In the genomic region with DNA sequence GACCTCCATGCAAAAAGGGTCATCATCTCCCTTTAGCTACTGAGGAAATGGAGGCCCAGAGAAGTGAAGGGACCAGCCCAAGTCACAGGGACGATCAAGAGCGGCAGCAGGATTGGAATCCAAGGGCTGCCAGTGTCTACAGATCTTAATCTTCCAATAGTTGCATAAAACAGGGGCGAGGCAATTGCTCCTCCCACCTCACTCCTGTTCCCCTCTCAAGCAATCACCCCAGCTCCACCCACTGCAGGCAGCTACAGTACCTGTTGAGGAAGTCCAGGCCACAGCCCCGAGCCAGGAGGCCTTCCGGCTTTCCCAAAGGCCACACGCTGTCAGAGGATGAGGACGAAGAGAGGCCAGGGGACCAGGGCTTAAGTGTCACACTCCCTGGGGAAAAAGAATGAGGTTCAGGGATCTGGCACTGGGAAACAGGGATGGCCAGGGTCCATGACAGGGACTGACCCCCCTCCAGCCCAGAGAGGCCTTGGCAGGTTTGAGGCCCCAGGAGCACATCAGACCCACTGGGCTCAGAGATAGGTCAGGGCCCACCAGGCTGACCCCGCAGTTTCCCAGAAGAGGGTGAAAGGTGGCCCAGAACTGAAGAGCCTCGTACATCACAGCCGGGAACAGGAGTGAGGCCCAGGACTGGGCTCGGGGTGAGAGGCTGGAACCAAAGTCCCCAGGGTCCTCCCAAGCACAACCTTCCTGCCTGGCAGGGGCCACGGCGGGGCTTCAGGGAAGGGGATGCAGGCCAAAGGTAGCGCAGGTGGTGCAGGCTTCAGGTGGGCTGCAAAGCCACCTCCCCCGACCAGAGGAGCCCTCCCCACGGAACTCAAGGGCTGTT, we compare ENCODE assay signal across 1 cellular context.
A peak's percentile ranks its signal among the peaks of the same experiment; 100 is the strongest.
TF ChIP-seq lines count a peak whose summit lies in the region.

No MANE protein-coding gene starts in this region.

TF ChIP-seq in HepG2, 621 proteins besides CTCF, POLR2A, EP300 and RAD21 (continued from another document and continues in another):
- TF ChIP-seq HOXA9 (CRISPR knock-in tag; IDR thresholded peaks at IDR 0.05; ENCODE audit: borderline replicate concordance) (no peak), ZNF33B (CRISPR knock-in tag; IDR thresholded peaks at IDR 0.05) (no peak), TARDBP (CRISPR knock-in tag; IDR thresholded peaks at IDR 0.05) (no peak), MYNN (CRISPR knock-in tag; IDR thresholded peaks at IDR 0.05; ENCODE audit: low read depth) (0 out of 2 replicates have a peak, but pooled peaks have one; percentile 13), SPEN (CRISPR knock-in tag; IDR thresholded peaks at IDR 0.05; ENCODE audit: low read depth) (peak; percentile 48; the same call in 1 of the 2 replicates), NFRKB (IDR thresholded peaks at IDR 0.05) (no peak), JARID2 (CRISPR knock-in tag; IDR thresholded peaks at IDR 0.05; ENCODE audit: insufficient replicate concordance) (no peak), RFXANK (CRISPR knock-in tag; IDR thresholded peaks at IDR 0.05) (no peak), ZNF577 (CRISPR knock-in tag; IDR thresholded peaks at IDR 0.05; ENCODE audit: borderline replicate concordance, low read depth) (no peak), POGZ (CRISPR knock-in tag; IDR thresholded peaks at IDR 0.05) (no peak), YY1 (IDR thresholded peaks at IDR 0.05; ENCODE audit: insufficient read depth, insufficient replicate concordance, low read depth, low read length) (no peak), ZSCAN12 (CRISPR knock-in tag; IDR thresholded peaks at IDR 0.05) (0 out of 2 replicates have a peak, but pooled peaks have one; percentile 10), ZNF562 (CRISPR knock-in tag; IDR thresholded peaks at IDR 0.05; ENCODE audit: borderline replicate concordance) (no peak), ZNF296 (CRISPR knock-in tag; conservative IDR thresholded peaks at IDR 0.05) (no peak), NR2F6 (IDR thresholded peaks at IDR 0.05) (no peak), NR2F6 (CRISPR knock-in tag; IDR thresholded peaks at IDR 0.05) (no peak), PTBP1 (IDR thresholded peaks at IDR 0.05; ENCODE audit: low read depth, low read length, poor library complexity, severe bottlenecking) (no peak), IKZF1 (IDR thresholded peaks at IDR 0.05) (no peak), HHEX (CRISPR knock-in tag; IDR thresholded peaks at IDR 0.05) (no peak)
- TF ChIP-seq, protein P1, sequence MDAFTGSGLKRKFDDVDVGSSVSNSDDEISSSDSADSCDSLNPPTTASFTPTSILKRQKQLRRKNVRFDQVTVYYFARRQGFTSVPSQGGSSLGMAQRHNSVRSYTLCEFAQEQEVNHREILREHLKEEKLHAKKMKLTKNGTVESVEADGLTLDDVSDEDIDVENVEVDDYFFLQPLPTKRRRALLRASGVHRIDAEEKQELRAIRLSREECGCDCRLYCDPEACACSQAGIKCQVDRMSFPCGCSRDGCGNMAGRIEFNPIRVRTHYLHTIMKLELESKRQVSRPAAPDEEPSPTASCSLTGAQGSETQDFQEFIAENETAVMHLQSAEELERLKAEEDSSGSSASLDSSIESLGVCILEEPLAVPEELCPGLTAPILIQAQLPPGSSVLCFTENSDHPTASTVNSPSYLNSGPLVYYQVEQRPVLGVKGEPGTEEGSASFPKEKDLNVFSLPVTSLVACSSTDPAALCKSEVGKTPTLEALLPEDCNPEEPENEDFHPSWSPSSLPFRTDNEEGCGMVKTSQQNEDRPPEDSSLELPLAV (CRISPR knock-in tag; conservative IDR thresholded peaks at IDR 0.05; ENCODE audit: low read depth): no peak
- TF ChIP-seq, protein P2, sequence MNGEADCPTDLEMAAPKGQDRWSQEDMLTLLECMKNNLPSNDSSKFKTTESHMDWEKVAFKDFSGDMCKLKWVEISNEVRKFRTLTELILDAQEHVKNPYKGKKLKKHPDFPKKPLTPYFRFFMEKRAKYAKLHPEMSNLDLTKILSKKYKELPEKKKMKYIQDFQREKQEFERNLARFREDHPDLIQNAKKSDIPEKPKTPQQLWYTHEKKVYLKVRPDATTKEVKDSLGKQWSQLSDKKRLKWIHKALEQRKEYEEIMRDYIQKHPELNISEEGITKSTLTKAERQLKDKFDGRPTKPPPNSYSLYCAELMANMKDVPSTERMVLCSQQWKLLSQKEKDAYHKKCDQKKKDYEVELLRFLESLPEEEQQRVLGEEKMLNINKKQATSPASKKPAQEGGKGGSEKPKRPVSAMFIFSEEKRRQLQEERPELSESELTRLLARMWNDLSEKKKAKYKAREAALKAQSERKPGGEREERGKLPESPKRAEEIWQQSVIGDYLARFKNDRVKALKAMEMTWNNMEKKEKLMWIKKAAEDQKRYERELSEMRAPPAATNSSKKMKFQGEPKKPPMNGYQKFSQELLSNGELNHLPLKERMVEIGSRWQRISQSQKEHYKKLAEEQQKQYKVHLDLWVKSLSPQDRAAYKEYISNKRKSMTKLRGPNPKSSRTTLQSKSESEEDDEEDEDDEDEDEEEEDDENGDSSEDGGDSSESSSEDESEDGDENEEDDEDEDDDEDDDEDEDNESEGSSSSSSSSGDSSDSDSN (CRISPR knock-in tag; IDR thresholded peaks at IDR 0.05): peak; percentile 24; the same call in 1 of the 2 replicates
- TF ChIP-seq, protein P3, sequence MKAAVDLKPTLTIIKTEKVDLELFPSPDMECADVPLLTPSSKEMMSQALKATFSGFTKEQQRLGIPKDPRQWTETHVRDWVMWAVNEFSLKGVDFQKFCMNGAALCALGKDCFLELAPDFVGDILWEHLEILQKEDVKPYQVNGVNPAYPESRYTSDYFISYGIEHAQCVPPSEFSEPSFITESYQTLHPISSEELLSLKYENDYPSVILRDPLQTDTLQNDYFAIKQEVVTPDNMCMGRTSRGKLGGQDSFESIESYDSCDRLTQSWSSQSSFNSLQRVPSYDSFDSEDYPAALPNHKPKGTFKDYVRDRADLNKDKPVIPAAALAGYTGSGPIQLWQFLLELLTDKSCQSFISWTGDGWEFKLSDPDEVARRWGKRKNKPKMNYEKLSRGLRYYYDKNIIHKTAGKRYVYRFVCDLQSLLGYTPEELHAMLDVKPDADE (CRISPR knock-in tag; IDR thresholded peaks at IDR 0.05): no peak
- TF ChIP-seq, protein P4, sequence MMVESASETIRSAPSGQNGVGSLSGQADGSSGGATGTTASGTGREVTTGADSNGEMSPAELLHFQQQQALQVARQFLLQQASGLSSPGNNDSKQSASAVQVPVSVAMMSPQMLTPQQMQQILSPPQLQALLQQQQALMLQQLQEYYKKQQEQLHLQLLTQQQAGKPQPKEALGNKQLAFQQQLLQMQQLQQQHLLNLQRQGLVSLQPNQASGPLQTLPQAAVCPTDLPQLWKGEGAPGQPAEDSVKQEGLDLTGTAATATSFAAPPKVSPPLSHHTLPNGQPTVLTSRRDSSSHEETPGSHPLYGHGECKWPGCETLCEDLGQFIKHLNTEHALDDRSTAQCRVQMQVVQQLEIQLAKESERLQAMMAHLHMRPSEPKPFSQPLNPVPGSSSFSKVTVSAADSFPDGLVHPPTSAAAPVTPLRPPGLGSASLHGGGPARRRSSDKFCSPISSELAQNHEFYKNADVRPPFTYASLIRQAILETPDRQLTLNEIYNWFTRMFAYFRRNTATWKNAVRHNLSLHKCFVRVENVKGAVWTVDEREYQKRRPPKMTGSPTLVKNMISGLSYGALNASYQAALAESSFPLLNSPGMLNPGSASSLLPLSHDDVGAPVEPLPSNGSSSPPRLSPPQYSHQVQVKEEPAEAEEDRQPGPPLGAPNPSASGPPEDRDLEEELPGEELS (CRISPR knock-in tag; IDR thresholded peaks at IDR 0.05): no peak
- TF ChIP-seq, protein P5, sequence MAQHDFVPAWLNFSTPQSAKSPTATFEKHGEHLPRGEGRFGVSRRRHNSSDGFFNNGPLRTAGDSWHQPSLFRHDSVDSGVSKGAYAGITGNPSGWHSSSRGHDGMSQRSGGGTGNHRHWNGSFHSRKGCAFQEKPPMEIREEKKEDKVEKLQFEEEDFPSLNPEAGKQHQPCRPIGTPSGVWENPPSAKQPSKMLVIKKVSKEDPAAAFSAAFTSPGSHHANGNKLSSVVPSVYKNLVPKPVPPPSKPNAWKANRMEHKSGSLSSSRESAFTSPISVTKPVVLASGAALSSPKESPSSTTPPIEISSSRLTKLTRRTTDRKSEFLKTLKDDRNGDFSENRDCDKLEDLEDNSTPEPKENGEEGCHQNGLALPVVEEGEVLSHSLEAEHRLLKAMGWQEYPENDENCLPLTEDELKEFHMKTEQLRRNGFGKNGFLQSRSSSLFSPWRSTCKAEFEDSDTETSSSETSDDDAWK (CRISPR knock-in tag; IDR thresholded peaks at IDR 0.05): no peak
- TF ChIP-seq, protein P6, sequence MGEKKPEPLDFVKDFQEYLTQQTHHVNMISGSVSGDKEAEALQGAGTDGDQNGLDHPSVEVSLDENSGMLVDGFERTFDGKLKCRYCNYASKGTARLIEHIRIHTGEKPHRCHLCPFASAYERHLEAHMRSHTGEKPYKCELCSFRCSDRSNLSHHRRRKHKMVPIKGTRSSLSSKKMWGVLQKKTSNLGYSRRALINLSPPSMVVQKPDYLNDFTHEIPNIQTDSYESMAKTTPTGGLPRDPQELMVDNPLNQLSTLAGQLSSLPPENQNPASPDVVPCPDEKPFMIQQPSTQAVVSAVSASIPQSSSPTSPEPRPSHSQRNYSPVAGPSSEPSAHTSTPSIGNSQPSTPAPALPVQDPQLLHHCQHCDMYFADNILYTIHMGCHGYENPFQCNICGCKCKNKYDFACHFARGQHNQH (CRISPR knock-in tag; IDR thresholded peaks at IDR 0.05): no peak
- TF ChIP-seq, protein P7, sequence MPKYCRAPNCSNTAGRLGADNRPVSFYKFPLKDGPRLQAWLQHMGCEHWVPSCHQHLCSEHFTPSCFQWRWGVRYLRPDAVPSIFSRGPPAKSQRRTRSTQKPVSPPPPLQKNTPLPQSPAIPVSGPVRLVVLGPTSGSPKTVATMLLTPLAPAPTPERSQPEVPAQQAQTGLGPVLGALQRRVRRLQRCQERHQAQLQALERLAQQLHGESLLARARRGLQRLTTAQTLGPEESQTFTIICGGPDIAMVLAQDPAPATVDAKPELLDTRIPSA (CRISPR knock-in tag; IDR thresholded peaks at IDR 0.05; ENCODE audit: borderline replicate concordance): no peak
- TF ChIP-seq, protein P8, sequence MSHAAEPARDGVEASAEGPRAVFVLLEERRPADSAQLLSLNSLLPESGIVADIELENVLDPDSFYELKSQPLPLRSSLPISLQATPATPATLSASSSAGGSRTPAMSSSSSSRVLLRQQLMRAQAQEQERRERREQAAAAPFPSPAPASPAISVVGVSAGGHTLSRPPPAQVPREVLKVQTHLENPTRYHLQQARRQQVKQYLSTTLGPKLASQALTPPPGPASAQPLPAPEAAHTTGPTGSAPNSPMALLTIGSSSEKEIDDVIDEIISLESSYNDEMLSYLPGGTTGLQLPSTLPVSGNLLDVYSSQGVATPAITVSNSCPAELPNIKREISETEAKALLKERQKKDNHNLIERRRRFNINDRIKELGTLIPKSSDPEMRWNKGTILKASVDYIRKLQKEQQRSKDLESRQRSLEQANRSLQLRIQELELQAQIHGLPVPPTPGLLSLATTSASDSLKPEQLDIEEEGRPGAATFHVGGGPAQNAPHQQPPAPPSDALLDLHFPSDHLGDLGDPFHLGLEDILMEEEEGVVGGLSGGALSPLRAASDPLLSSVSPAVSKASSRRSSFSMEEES (CRISPR knock-in tag; IDR thresholded peaks at IDR 0.05): 0 out of 2 replicates have a peak, but pooled peaks have one; percentile 31
- TF ChIP-seq, protein P9, sequence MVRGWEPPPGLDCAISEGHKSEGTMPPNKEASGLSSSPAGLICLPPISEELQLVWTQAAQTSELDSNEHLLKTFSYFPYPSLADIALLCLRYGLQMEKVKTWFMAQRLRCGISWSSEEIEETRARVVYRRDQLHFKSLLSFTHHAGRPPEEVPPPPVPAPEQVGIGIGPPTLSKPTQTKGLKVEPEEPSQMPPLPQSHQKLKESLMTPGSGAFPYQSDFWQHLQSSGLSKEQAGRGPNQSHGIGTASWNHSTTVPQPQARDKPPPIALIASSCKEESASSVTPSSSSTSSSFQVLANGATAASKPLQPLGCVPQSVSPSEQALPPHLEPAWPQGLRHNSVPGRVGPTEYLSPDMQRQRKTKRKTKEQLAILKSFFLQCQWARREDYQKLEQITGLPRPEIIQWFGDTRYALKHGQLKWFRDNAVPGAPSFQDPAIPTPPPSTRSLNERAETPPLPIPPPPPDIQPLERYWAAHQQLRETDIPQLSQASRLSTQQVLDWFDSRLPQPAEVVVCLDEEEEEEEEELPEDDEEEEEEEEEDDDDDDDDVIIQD (CRISPR knock-in tag; IDR thresholded peaks at IDR 0.05; ENCODE audit: low read depth): no peak
